In genomic region chr4:68599150-68599549, GRCh38 we compare ENCODE assay signal across 25 cellular contexts. TPM values are rescaled to one million over a fixed set of nuclear protein-coding genes. Genes with fewer than 3 reads are reported as not detected.
DNase-seq lines count a peak whose midpoint lies in the region; ATAC-seq, FAIRE-seq and TF ChIP-seq lines count a peak whose summit lies in the region.
"Had no signal": no experiment of that assay in that cellular context is flagged by ENCODE, and none has a peak within 500 bp of the region (broad histone marks: within the 10 kb centered on the region; RNA-seq: fewer than 3 reads in every experiment).

No MANE protein-coding gene starts in this region.

- no peaks in the 10 kb centered on the region for H3K27me3 Mint-ChIP-seq in mesothelial cell of epicardium (ENCODE audit: low read depth)
- no peaks in the 10 kb centered on the region for H3K27me3 Mint-ChIP-seq in T-helper 17 cell
- no peaks in the 10 kb centered on the region for H3K27me3 Mint-ChIP-seq in activated naive CD4-positive, alpha-beta T cell treated with anti-CD3 and anti-CD28 coated beads, Interleukin-2, amount 10 ng/mL, durations not matched to agents 7 days and 5 days
- H3K27me3 Mint-ChIP-seq: CD4-positive, CD25-positive, alpha-beta regulatory T cell had no signal

- H3K4me1 Mint-ChIP-seq in mesothelial cell of epicardium (peaks cover 27% of the 10 kb centered on the region), T-helper 17 cell (no peaks in the 10 kb centered on the region)
- no peaks in the 10 kb centered on the region for H3K4me1 Mint-ChIP-seq in activated naive CD4-positive, alpha-beta T cell treated with anti-CD3 and anti-CD28 coated beads, Interleukin-2, amount 10 ng/mL, durations not matched to agents 7 days and 5 days
- H3K4me1 Mint-ChIP-seq: CD4-positive, CD25-positive, alpha-beta regulatory T cell had no signal

- no peak overlapping the region for H3K27ac ChIP-seq in HepG2 (ENCODE audit: extremely low read length, insufficient read depth, low read length)
- H3K27ac ChIP-seq in right lobe of liver, result peak overlapping the region in 1 of 3 donors; percentile 0
- H3K27ac ChIP-seq: BLaER1, KMS-11, Peyer's patch had no signal

- POLR2A ChIA-PET in HepG2 (lab: Yijun Ruan, JAX), result no interaction called here

- no peak overlapping the region for H3K4me3 ChIP-seq in HepG2 (replicated peaks in 1 of 3; ENCODE audit: insufficient read depth in 1 of 3, low read depth in 2 of 3, low read length in 3 of 3)
- no peak overlapping the region for H3K4me3 ChIP-seq in right lobe of liver
- H3K4me3 ChIP-seq: BLaER1, Peyer's patch had no signal

- H3K27ac Mint-ChIP-seq in mesothelial cell of epicardium (peak overlapping the region; percentile 51), T-helper 17 cell (no peak overlapping the region)
- no peak overlapping the region for H3K27ac Mint-ChIP-seq in activated naive CD4-positive, alpha-beta T cell treated with anti-CD3 and anti-CD28 coated beads, Interleukin-2, amount 10 ng/mL, durations not matched to agents 7 days and 5 days
- H3K27ac Mint-ChIP-seq: CD4-positive, CD25-positive, alpha-beta regulatory T cell had no signal

- TF ChIP-seq CTCF in HepG2 (CRISPR knock-in tag; IDR thresholded peaks at IDR 0.05) (no peak), right lobe of liver (IDR thresholded peaks at IDR 0.05) (no peak), mesothelial cell of epicardium (IDR thresholded peaks at IDR 0.05; ENCODE audit: unreplicated experiment) (no peak)

- FAIRE-seq in HepG2 (lab: Jason Lieb, UNC), result no peak
- FAIRE-seq: A204.1, G401.6 had no signal

- no TSS peak for BruUV-seq in HepG2 (replicated peaks; lab: Mats Ljungman, UMichigan)

- H2AFZ ChIP-seq in HepG2 (ENCODE audit: low read length), result no peak overlapping the region

- no peaks in the 10 kb centered on the region for H4K20me1 ChIP-seq in HepG2 (ENCODE audit: insufficient read depth, low read length)
- H4K20me1 ChIP-seq: BLaER1 had no signal

- TF ChIP-seq POLR2A in HepG2 (IDR thresholded peaks at IDR 0.05; ENCODE audit: insufficient read depth in 1 of 2, low read depth in 2 of 2, low read length in 2 of 2), result no peak
- no peak for TF ChIP-seq POLR2A in right lobe of liver (IDR thresholded peaks at IDR 0.05)

- no peaks in the 10 kb centered on the region for H3K36me3 ChIP-seq in HepG2 (replicated peaks in 1 of 2; ENCODE audit: control insufficient read depth in 1 of 2, insufficient read depth in 2 of 2, low read length in 2 of 2)
- H3K36me3 ChIP-seq in right lobe of liver, result no peaks in the 10 kb centered on the region
- H3K36me3 ChIP-seq: BLaER1, Peyer's patch had no signal

- H3K4me1 ChIP-seq in HepG2 (ENCODE audit: insufficient read depth, low read length), result peaks cover 30% of the 10 kb centered on the region
- H3K4me1 ChIP-seq in right lobe of liver, result peaks cover 0 to 11% (median 0%) of the 10 kb centered on the region in 4 donors
- H3K4me1 ChIP-seq: BLaER1, Peyer's patch had no signal

- ATAC-seq in HepG2 (no peak), right lobe of liver (no peak), HG02840 (IDR thresholded peaks at IDR 0.05; ENCODE audit: low FRiP score, unreplicated experiment) (no peak), T-helper 17 cell (no peak)

- 84% methylated on average over 3 of the region's 3 CpGs for WGBS in HepG2 (ENCODE audit: low lambda C conversion rate)
- WGBS in right lobe of liver (ENCODE audit: insufficient coverage, low coverage, low lambda C conversion rate, missing lambda C conversion rate), result 50% methylated on average over 1 of the region's 3 CpGs

- in situ Hi-C loops in HepG2 (cut with HindIII; ENCODE audit: extremely low pct_ligation_motif_present, low pct_unique_long_range_greater_than_20kb), result no loop called here

- H3K4me3 Mint-ChIP-seq in mesothelial cell of epicardium (no peak overlapping the region), T-helper 17 cell (no peak overlapping the region)
- no peak overlapping the region for H3K4me3 Mint-ChIP-seq in activated naive CD4-positive, alpha-beta T cell treated with anti-CD3 and anti-CD28 coated beads, Interleukin-2, amount 10 ng/mL, durations not matched to agents 7 days and 5 days
- H3K4me3 Mint-ChIP-seq: CD4-positive, CD25-positive, alpha-beta regulatory T cell had no signal

- H3K4me2 ChIP-seq in HepG2 (ENCODE audit: low read depth, low read length), result no peak overlapping the region
- H3K4me2 ChIP-seq: BLaER1, KMS-11 had no signal

- CTCF ChIA-PET in HepG2 (lab: Yijun Ruan, JAX; ENCODE audit: low intra/inter-chr PET ratio, low total read pairs), result no interaction called here
- CTCF ChIA-PET in activated naive CD4-positive, alpha-beta T cell treated with anti-CD3 and anti-CD28 coated beads, Interleukin-2, amount 10 ng/mL, durations not matched to agents 7 days and 5 days (lab: Charles Lee), result no interaction called here

- TF ChIP-seq RAD21 in HepG2 (CRISPR knock-in tag; IDR thresholded peaks at IDR 0.05), result no peak

- TF ChIP-seq EP300 in HepG2 (IDR thresholded peaks at IDR 0.05; ENCODE audit: low read depth in 2 of 2, low read length in 2 of 2) (no peak), HepG2 (CRISPR knock-in tag; IDR thresholded peaks at IDR 0.05; ENCODE audit: borderline replicate concordance) (no peak)

- no peaks in the 10 kb centered on the region for H3K27me3 ChIP-seq in HepG2 (ENCODE audit: control insufficient read depth in 1 of 2, insufficient read depth in 2 of 2, low read length in 2 of 2)
- no peaks in the 10 kb centered on the region for H3K27me3 ChIP-seq in right lobe of liver
- H3K27me3 ChIP-seq: BLaER1, Peyer's patch had no signal

- H3K36me3 Mint-ChIP-seq in mesothelial cell of epicardium (no peaks in the 10 kb centered on the region), T-helper 17 cell (ENCODE audit: low read depth) (no peaks in the 10 kb centered on the region)
- no peaks in the 10 kb centered on the region for H3K36me3 Mint-ChIP-seq in activated naive CD4-positive, alpha-beta T cell treated with anti-CD3 and anti-CD28 coated beads, Interleukin-2, amount 10 ng/mL, durations not matched to agents 7 days and 5 days
- H3K36me3 Mint-ChIP-seq: CD4-positive, CD25-positive, alpha-beta regulatory T cell had no signal

- peaks cover 7% of the 10 kb centered on the region for H3K9me3 ChIP-seq in HepG2 (ENCODE audit: low read length)
- no peaks in the 10 kb centered on the region for H3K9me3 ChIP-seq in right lobe of liver
- no peaks in the 10 kb centered on the region for H3K9me3 ChIP-seq in T-helper 17 cell (ENCODE audit: control insufficient read depth, low read length, poor library complexity, severe bottlenecking)
- H3K9me3 ChIP-seq: BLaER1, Peyer's patch had no signal

- H3K9ac ChIP-seq in HepG2 (ENCODE audit: insufficient read depth, low read depth, low read length), result no peak overlapping the region
- H3K9ac ChIP-seq: BLaER1, KMS-11 had no signal

- DNase-seq in HepG2 (ENCODE audit: low spot score) (peak; percentile 57), right lobe of liver (no peak), astrocyte of the hippocampus (ENCODE audit: low read depth, low spot score) (peak; percentile 12), mesothelial cell of epicardium (ENCODE audit: low spot score in 2 of 2, unreplicated experiment in 2 of 2) (no peak), T-helper 17 cell (no peak)
- no peak for DNase-seq in activated naive CD4-positive, alpha-beta T cell treated with anti-CD3 and anti-CD28 coated beads, Interleukin-2, amount 10 ng/mL, durations not matched to agents 7 days and 5 days
- DNase-seq: CD4-positive, CD25-positive, alpha-beta regulatory T cell; DMS53; H7; IMR-90; NCI-H1092 treated with DMSO at 0.1 percent for 48 hours; NCI-H1436 treated with DMSO at 0.1 percent for 48 hours; NCI-H187 treated with DMSO at 0.1 percent for 48 hours; NCI-H2107; NCI-H446 treated with DMSO at 0.1 percent for 48 hours; NCI-H526; Peyer's patch; SHP77 treated with DMSO at 0.1 percent for 48 hours had no signal

- intact Hi-C loops in HepG2 (cut with micrococcal nuclease; ENCODE audit: unreplicated experiment) (no loop called here), right lobe of liver (cut with DNase I) (no loop called here)

- no peaks in the 10 kb centered on the region for H3K79me2 ChIP-seq in HepG2 (ENCODE audit: insufficient read depth, low read length)

- no peaks in the 10 kb centered on the region for H3K9me3 Mint-ChIP-seq in mesothelial cell of epicardium
- H3K9me3 Mint-ChIP-seq in activated naive CD4-positive, alpha-beta T cell treated with anti-CD3 and anti-CD28 coated beads, Interleukin-2, amount 10 ng/mL, durations not matched to agents 7 days and 5 days, result no peaks in the 10 kb centered on the region

TF ChIP-seq in HepG2, 621 proteins besides CTCF, POLR2A, EP300 and RAD21 (continues in another document):
- TF ChIP-seq ZNF44 (CRISPR knock-in tag; IDR thresholded peaks at IDR 0.05), result no peak

RNA-seq across cellular contexts. Expression of gene UGT2B17, which starts 23.0 kb away (rescaled TPM):
- total RNA-seq in HepG2 (2016; rRNA removed; fragmentation: Illumina TruSeq; extraction: Trizol) (not detected in 2 replicates), right lobe of liver (10 to 100 TPM in 2 of 6 experiments, 1 to 10 TPM in 4; 1.0 to 13.6 (median 2.5) TPM), mesothelial cell of epicardium (not detected in 3 replicates), T-helper 17 cell (not detected)
- total RNA-seq in HepG2 (2016; cell fraction: cytosol; rRNA removed; fragmentation: Illumina TruSeq; extraction: Trizol; ENCODE audit: low read depth), result not detected in 2 replicates
- not detected in 2 replicates for total RNA-seq in HepG2 (2016; cell fraction: insoluble cytoplasmic fraction; rRNA removed; fragmentation: Illumina TruSeq; extraction: Trizol)
- not detected in 2 replicates for total RNA-seq in HepG2 (2016; cell fraction: membrane; rRNA removed; fragmentation: Illumina TruSeq; extraction: Trizol)
- total RNA-seq in HepG2 (2016; cell fraction: nucleus; rRNA removed; fragmentation: Illumina TruSeq; extraction: Trizol), result not detected in 2 replicates
- not detected in 2 replicates for polyA plus RNA-seq in HepG2 (2011; rRNA removed)
- polyA plus RNA-seq in HepG2 (2011; cell fraction: cytosol; rRNA removed), result not detected in 2 replicates
- polyA plus RNA-seq in HepG2 (2011; cell fraction: nucleus; rRNA removed), result not detected in 2 replicates
- polyA plus RNA-seq in HepG2 (2012), result 0.17 TPM in 1 of 2 replicates, not detected in the other
- not detected in 2 replicates for polyA plus RNA-seq in HepG2 (2016; cell fraction: cytosol; fragmentation: Illumina TruSeq; extraction: Trizol; ENCODE audit: low read depth)
- polyA plus RNA-seq in HepG2 (2016; cell fraction: insoluble cytoplasmic fraction; fragmentation: Illumina TruSeq; extraction: Trizol; ENCODE audit: low read depth), result not detected in 2 replicates
- polyA plus RNA-seq in HepG2 (2016; cell fraction: membrane; fragmentation: Illumina TruSeq; extraction: Trizol; ENCODE audit: low read depth), result not detected in 2 replicates
- not detected in 2 replicates for polyA plus RNA-seq in HepG2 (2016; cell fraction: nucleus; fragmentation: Illumina TruSeq; extraction: Trizol; ENCODE audit: insufficient read depth, low read depth)
- polyA minus RNA-seq in HepG2 (2011; rRNA and poly(A)+ RNA removed; ENCODE audit: low replicate concordance), result not detected in 2 replicates
- not detected in 2 replicates for polyA minus RNA-seq in HepG2 (2011; cell fraction: cytosol; rRNA and poly(A)+ RNA removed)
- not detected in 2 replicates for polyA minus RNA-seq in HepG2 (2011; cell fraction: nucleus; rRNA and poly(A)+ RNA removed)
- total RNA-seq: CD4-positive, CD25-positive, alpha-beta regulatory T cell; Daoy; H7; IMR-90 had no signal
- polyA plus RNA-seq: AG04450; CD4-positive, CD25-positive, alpha-beta regulatory T cell; IMR-90 had no signal

Comparison
In these comparisons a context has a peak if more than half of its experiments do, and no peak if none do; other contexts are left out.
1. DNase-seq: peak in HepG2 (single experiment) and astrocyte of the hippocampus (single experiment); none in right lobe of liver (0 of 3), mesothelial cell of epicardium (0 of 2), T-helper 17 cell (0 of 3) and activated naive CD4-positive, alpha-beta T cell treated with anti-CD3 and anti-CD28 coated beads, Interleukin-2, amount 10 ng/mL, durations not matched to agents 7 days and 5 days (single experiment).